Comparison of ENCODE assay signal across 18 cellular contexts in the genomic region with DNA sequence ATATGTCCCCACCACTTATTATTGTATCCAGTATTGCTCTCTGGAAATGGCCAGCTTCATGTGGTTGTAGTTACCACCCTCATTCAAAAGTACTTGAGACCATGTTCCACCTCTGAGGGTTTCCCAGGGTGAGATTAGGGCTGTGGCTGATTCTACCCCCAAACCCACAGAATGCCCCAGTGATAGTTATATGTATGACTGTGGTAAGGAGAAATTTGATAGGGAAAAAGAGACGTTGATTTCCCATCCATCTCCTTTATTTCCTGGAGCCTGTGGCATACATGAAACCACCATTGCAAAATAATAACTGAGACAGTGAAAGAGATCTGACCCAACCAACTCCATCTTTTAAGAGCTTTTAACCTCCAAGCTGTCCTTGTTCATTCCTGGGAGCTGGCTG.
"Had no signal": no experiment of that assay in that cellular context is flagged by ENCODE, and none has a peak within 500 bp of the region (broad histone marks: within the 10 kb centered on the region; RNA-seq: fewer than 3 reads in every experiment).

No MANE protein-coding gene starts in this region.

- DNase-seq: erythroblast; foreskin keratinocyte; immature natural killer cell; left ventricle myocardium inferior; lower lobe of right lung; midbrain; naive B cell; occipital lobe; sigmoid colon; small intestine; stimulated activated CD4-positive, alpha-beta T cell treated with anti-CD3 and anti-CD28 coated beads, Interleukin-12 subunit alpha, Interleukin-12 subunit beta, amount 100 ng/mL, for 4 hours; stimulated activated naive CD4-positive, alpha-beta T cell; stomach; substantia nigra; transverse colon had no signal

- H3K36me3 ChIP-seq: left ventricle myocardium inferior, lower lobe of right lung, sigmoid colon, thoracic aorta, transverse colon had no signal

- H3K4me3 Mint-ChIP-seq: immature natural killer cell, memory B cell, naive B cell, nephron had no signal

- H3K9me3 Mint-ChIP-seq: immature natural killer cell, memory B cell, naive B cell, nephron had no signal

- H3K4me1 Mint-ChIP-seq: memory B cell, naive B cell, nephron had no signal

- H3K4me3 ChIP-seq: left ventricle myocardium inferior, lower lobe of right lung, sigmoid colon, stomach, thoracic aorta, transverse colon had no signal

- H3K36me3 Mint-ChIP-seq: memory B cell, naive B cell had no signal

- ATAC-seq: lower lobe of right lung had no signal

- H3K27me3 ChIP-seq: foreskin keratinocyte, sigmoid colon, stomach, transverse colon had no signal

- H3K9me3 ChIP-seq: left ventricle myocardium inferior, lower lobe of right lung, sigmoid colon, stomach, thoracic aorta, transverse colon had no signal

- H3K4me1 ChIP-seq: left ventricle myocardium inferior, lower lobe of right lung, sigmoid colon, stomach, transverse colon had no signal

- H3K27ac Mint-ChIP-seq: memory B cell, nephron had no signal

- H3K27ac ChIP-seq: foreskin keratinocyte, left ventricle myocardium inferior, lower lobe of right lung, sigmoid colon, stomach, thoracic aorta, transverse colon had no signal
